Comparison of ENCODE assay signal across 20 cellular contexts in genomic region chr9:113475031-113475430, GRCh38.
"Had no signal": no experiment of that assay in that cellular context is flagged by ENCODE, and none has a peak within 500 bp of the region (broad histone marks: within the 10 kb centered on the region; RNA-seq: fewer than 3 reads in every experiment).

No MANE protein-coding gene starts in this region.

- H3K36me3 ChIP-seq: ascending aorta, brain microvascular endothelial cell, neutrophil, pancreas, spleen, tibial artery, uterus had no signal

- H3K27me3 ChIP-seq: ascending aorta, brain microvascular endothelial cell, hepatocyte, neutrophil, pancreas, spleen, tibial artery, uterus had no signal

- H3K27ac ChIP-seq: brain microvascular endothelial cell, hepatocyte, neutrophil, pancreas, spleen, uterus had no signal

- H3K9me3 ChIP-seq: ascending aorta, neutrophil, pancreas, spleen, tibial artery, uterus had no signal

- DNase-seq: activated B cell treated with CpG ODN at 0.5 μM for 24 hours; activated CD4-positive, alpha-beta T cell treated with anti-CD3 and anti-CD28 coated beads for 4 hours; activated CD4-positive, alpha-beta T cell treated with anti-CD3 and anti-CD28 coated beads, Interleukin-2, amount 50 U/mL, for 48 hours; activated CD8-positive, alpha-beta memory T cell treated with anti-CD3 and anti-CD28 coated beads, Interleukin-2, amount 10 ng/mL, durations not matched to agents 7 days and 5 days; activated gamma-delta T cell treated with Interleukin-2 at 50 U/mL for 16 hours; brain microvascular endothelial cell; cortex of kidney; glutamatergic neuron; pancreas; spleen; stimulated activated CD4-positive, alpha-beta T cell treated with anti-CD3 and anti-CD28 coated beads, Interleukin-4, amount 100 ng/mL, for 24 hours; stimulated activated naive CD4-positive, alpha-beta T cell treated with Interleukin-2 at 50 U/mL for 16 hours; T1000; tibial artery; uterus had no signal

- ATAC-seq: activated CD8-positive, alpha-beta memory T cell treated with anti-CD3 and anti-CD28 coated beads, Interleukin-2, amount 10 ng/mL, durations not matched to agents 7 days and 5 days; esophagus mucosa; natural killer cell treated with Interleukin-12 subunit alpha and Interleukin-12 subunit beta and Interleukin-15 and Interleukin-18, amount 100 ng/mL, for 72 hours; pancreas had no signal

- H3K4me3 ChIP-seq: ascending aorta, hepatocyte, pancreas, spleen, tibial artery, uterus had no signal

- H3K4me1 ChIP-seq: pancreas, uterus had no signal
